ENCODE assay signal across 26 cellular contexts in genomic region chr1:233237623-233238022, GRCh38.
"Had no signal": no experiment of that assay in that cellular context is flagged by ENCODE, and none has a peak within 500 bp of the region (broad histone marks: within the 10 kb centered on the region; RNA-seq: fewer than 3 reads in every experiment).

No MANE protein-coding gene starts in this region.

- H3K9me3 ChIP-seq: breast epithelium had no signal

- H3K27ac ChIP-seq: breast epithelium had no signal

- H3K27me3 ChIP-seq: breast epithelium had no signal

- H3K36me3 ChIP-seq: breast epithelium had no signal

- H3K4me1 ChIP-seq: breast epithelium had no signal

- DNase-seq: activated CD4-positive, alpha-beta T cell treated with anti-CD3 and anti-CD28 coated beads for 48 hours; activated CD4-positive, alpha-beta T cell treated with anti-CD3 and anti-CD28 coated beads, Interleukin-2, amount 50 U/mL, for 4 hours; activated CD4-positive, CD25-positive, alpha-beta regulatory T cell treated with anti-CD3 and anti-CD28 coated beads, Interleukin-2, amount 50 U/mL, for 72 hours; activated CD8-positive, alpha-beta memory T cell treated with anti-CD3 and anti-CD28 coated beads, Interleukin-2, amount 50 U/mL, for 48 hours; activated CD8-positive, alpha-beta T cell treated with anti-CD3 and anti-CD28 coated beads, Interleukin-2, amount 10 ng/mL, durations not matched to agents 7 days and 5 days; activated naive CD4-positive, alpha-beta T cell treated with anti-CD3 and anti-CD28 coated beads, Interleukin-2, amount 50 U/mL, for 16 hours; activated naive CD8-positive, alpha-beta T cell treated with anti-CD3 and anti-CD28 coated beads, Interleukin-2, amount 10 ng/mL, durations not matched to agents 7 days and 5 days; activated T-cell treated with anti-CD3 and anti-CD28 coated beads, Interleukin-2, amount 50 U/mL, for 1 hour; aorta; Karpas-422; MM.1S; NCI-H1105; NCI-H1436; NCI-H1694 treated with DMSO at 0.1 percent for 48 hours; NCI-H2029 treated with DMSO at 0.1 percent for 48 hours; NCI-H510A treated with DMSO at 0.1 percent for 48 hours; NCI-H69; NK-92 treated with Interleukin-12 subunit alpha and Interleukin-12 subunit beta, amount 100 ng/mL, for 24 hours; OCI-M1; SIG-M5; T-helper 17 cell; T-helper 9 cell had no signal

- H3K9me3 Mint-ChIP-seq: activated naive CD8-positive, alpha-beta T cell treated with anti-CD3 and anti-CD28 coated beads, Interleukin-2, amount 10 ng/mL, durations not matched to agents 7 days and 5 days; WTC11 had no signal

- H3K4me3 Mint-ChIP-seq: activated CD8-positive, alpha-beta T cell treated with anti-CD3 and anti-CD28 coated beads, Interleukin-2, amount 10 ng/mL, durations not matched to agents 7 days and 5 days; activated naive CD8-positive, alpha-beta T cell treated with anti-CD3 and anti-CD28 coated beads, Interleukin-2, amount 10 ng/mL, durations not matched to agents 7 days and 5 days; T-helper 17 cell; WTC11 had no signal

- H3K27me3 Mint-ChIP-seq: T-helper 17 cell had no signal

- H3K27ac Mint-ChIP-seq: activated CD8-positive, alpha-beta T cell treated with anti-CD3 and anti-CD28 coated beads, Interleukin-2, amount 10 ng/mL, durations not matched to agents 7 days and 5 days; activated naive CD8-positive, alpha-beta T cell treated with anti-CD3 and anti-CD28 coated beads, Interleukin-2, amount 10 ng/mL, durations not matched to agents 7 days and 5 days; T-helper 17 cell; WTC11 had no signal

- H3K4me3 ChIP-seq: breast epithelium, K562 had no signal

- ATAC-seq: activated CD8-positive, alpha-beta T cell treated with anti-CD3 and anti-CD28 coated beads, Interleukin-2, amount 10 ng/mL, durations not matched to agents 7 days and 5 days; K562; Panc1; T-helper 17 cell; WTC11 had no signal
